ENCODE assay signal across 29 cellular contexts in genomic region chr5:125712397-125712796, GRCh38.
"Had no signal": no experiment of that assay in that cellular context is flagged by ENCODE, and none has a peak within 500 bp of the region (broad histone marks: within the 10 kb centered on the region; RNA-seq: fewer than 3 reads in every experiment).

No MANE protein-coding gene starts in this region.

- H3K36me3 ChIP-seq: ascending aorta, brain microvascular endothelial cell, esophagus muscularis mucosa, gastroesophageal sphincter had no signal

- H3K4me3 Mint-ChIP-seq: activated CD4-positive, alpha-beta memory T cell treated with anti-CD3 and anti-CD28 coated beads for 36 hours; activated CD4-positive, alpha-beta T cell treated with anti-CD3 and anti-CD28 coated beads for 36 hours; activated CD4-positive, alpha-beta T cell treated with anti-CD3 and anti-CD28 coated beads, Interleukin-2, amount 10 ng/mL, durations not matched to agents 24 days and 14 days; activated CD8-positive, alpha-beta memory T cell treated with anti-CD3 and anti-CD28 coated beads, Interleukin-2, amount 10 ng/mL, durations not matched to agents 7 days and 5 days; activated CD8-positive, alpha-beta T cell treated with anti-CD3 and anti-CD28 coated beads, Interleukin-2, amount 10 ng/mL, durations not matched to agents 7 days and 5 days; activated naive CD4-positive, alpha-beta T cell treated with anti-CD3 and anti-CD28 coated beads, Interleukin-2, amount 10 ng/mL, durations not matched to agents 7 days and 5 days; activated naive CD8-positive, alpha-beta T cell treated with anti-CD3 and anti-CD28 coated beads, Interleukin-2, amount 10 ng/mL, durations not matched to agents 7 days and 5 days; activated T-cell treated with anti-CD3 and anti-CD28 coated beads, Interleukin-2, amount 50 U/mL, for 72 hours; central memory CD8-positive, alpha-beta T cell; dendritic cell treated with granulocyte-macrophage colony-stimulating factor and Interleukin-4, amounts not matched to agents 40 ng/mL and 50 ng/mL, for 4 days; endodermal cell had no signal

- H3K27ac ChIP-seq: ascending aorta, brain microvascular endothelial cell, coronary artery, dorsolateral prefrontal cortex, esophagus muscularis mucosa, foreskin keratinocyte, gastroesophageal sphincter had no signal

- H3K27me3 ChIP-seq: ascending aorta, brain microvascular endothelial cell, dorsolateral prefrontal cortex, esophagus muscularis mucosa, foreskin keratinocyte, gastroesophageal sphincter had no signal

- H3K9me3 ChIP-seq: ascending aorta, esophagus muscularis mucosa, gastroesophageal sphincter had no signal

- H3K9me3 Mint-ChIP-seq: activated CD4-positive, alpha-beta T cell treated with anti-CD3 and anti-CD28 coated beads, Interleukin-2, amount 10 ng/mL, durations not matched to agents 24 days and 14 days; activated naive CD4-positive, alpha-beta T cell treated with anti-CD3 and anti-CD28 coated beads, Interleukin-2, amount 10 ng/mL, durations not matched to agents 7 days and 5 days; endodermal cell had no signal

- H3K4me1 ChIP-seq: ascending aorta, esophagus muscularis mucosa, foreskin keratinocyte, gastroesophageal sphincter had no signal

- H3K4me3 ChIP-seq: ascending aorta, coronary artery, esophagus muscularis mucosa, gastroesophageal sphincter had no signal

- DNase-seq: activated CD4-positive, alpha-beta memory T cell treated with anti-CD3 and anti-CD28 coated beads for 36 hours; activated CD4-positive, alpha-beta T cell treated with anti-CD3 and anti-CD28 coated beads for 36 hours; activated CD4-positive, alpha-beta T cell treated with anti-CD3 and anti-CD28 coated beads, Interleukin-2, amount 10 ng/mL, durations not matched to agents 24 days and 14 days; activated CD4-positive, CD25-positive, alpha-beta regulatory T cell; activated CD4-positive, CD25-positive, alpha-beta regulatory T cell treated with anti-CD3 and anti-CD28 coated beads, Interleukin-2, amount 50 U/mL, for 72 hours; activated CD8-positive, alpha-beta memory T cell treated with anti-CD3 and anti-CD28 coated beads, Interleukin-2, amount 10 ng/mL, durations not matched to agents 7 days and 5 days; activated CD8-positive, alpha-beta memory T cell treated with anti-CD3 and anti-CD28 coated beads, Interleukin-2, amount 50 U/mL, for 4 hours; activated CD8-positive, alpha-beta T cell treated with anti-CD3 and anti-CD28 coated beads, Interleukin-2, amount 10 ng/mL, durations not matched to agents 7 days and 5 days; activated gamma-delta T cell; activated naive CD4-positive, alpha-beta T cell; activated naive CD4-positive, alpha-beta T cell treated with anti-CD3 and anti-CD28 coated beads, Interleukin-2, amount 10 ng/mL, durations not matched to agents 7 days and 5 days; activated naive CD8-positive, alpha-beta T cell treated with anti-CD3 and anti-CD28 coated beads, Interleukin-2, amount 10 ng/mL, durations not matched to agents 7 days and 5 days; activated T-cell treated with anti-CD3 and anti-CD28 coated beads, Interleukin-2, amount 50 U/mL, for 1 hour; activated T-cell treated with anti-CD3 and anti-CD28 coated beads, Interleukin-2, amount 50 U/mL, for 72 hours; brain microvascular endothelial cell; dorsolateral prefrontal cortex; effector memory CD4-positive, alpha-beta T cell; endodermal cell; erythroblast; foreskin keratinocyte; T-helper 2 cell had no signal

- H3K27me3 Mint-ChIP-seq: activated CD4-positive, alpha-beta memory T cell treated with anti-CD3 and anti-CD28 coated beads for 36 hours; activated CD4-positive, alpha-beta T cell treated with anti-CD3 and anti-CD28 coated beads for 36 hours; activated CD4-positive, alpha-beta T cell treated with anti-CD3 and anti-CD28 coated beads, Interleukin-2, amount 10 ng/mL, durations not matched to agents 24 days and 14 days; activated CD8-positive, alpha-beta memory T cell treated with anti-CD3 and anti-CD28 coated beads, Interleukin-2, amount 10 ng/mL, durations not matched to agents 7 days and 5 days; activated naive CD4-positive, alpha-beta T cell treated with anti-CD3 and anti-CD28 coated beads, Interleukin-2, amount 10 ng/mL, durations not matched to agents 7 days and 5 days; activated naive CD8-positive, alpha-beta T cell treated with anti-CD3 and anti-CD28 coated beads, Interleukin-2, amount 10 ng/mL, durations not matched to agents 7 days and 5 days; central memory CD8-positive, alpha-beta T cell; dendritic cell treated with granulocyte-macrophage colony-stimulating factor and Interleukin-4, amounts not matched to agents 40 ng/mL and 50 ng/mL, for 4 days had no signal

- H3K4me1 Mint-ChIP-seq: activated CD4-positive, alpha-beta T cell treated with anti-CD3 and anti-CD28 coated beads for 36 hours; activated CD4-positive, alpha-beta T cell treated with anti-CD3 and anti-CD28 coated beads, Interleukin-2, amount 10 ng/mL, durations not matched to agents 24 days and 14 days; activated CD8-positive, alpha-beta memory T cell treated with anti-CD3 and anti-CD28 coated beads, Interleukin-2, amount 10 ng/mL, durations not matched to agents 7 days and 5 days; activated naive CD4-positive, alpha-beta T cell treated with anti-CD3 and anti-CD28 coated beads, Interleukin-2, amount 10 ng/mL, durations not matched to agents 7 days and 5 days; activated naive CD8-positive, alpha-beta T cell treated with anti-CD3 and anti-CD28 coated beads, Interleukin-2, amount 10 ng/mL, durations not matched to agents 7 days and 5 days; central memory CD8-positive, alpha-beta T cell had no signal

- H3K36me3 Mint-ChIP-seq: activated CD4-positive, alpha-beta memory T cell treated with anti-CD3 and anti-CD28 coated beads for 36 hours; activated CD8-positive, alpha-beta memory T cell treated with anti-CD3 and anti-CD28 coated beads, Interleukin-2, amount 10 ng/mL, durations not matched to agents 7 days and 5 days; activated naive CD4-positive, alpha-beta T cell treated with anti-CD3 and anti-CD28 coated beads, Interleukin-2, amount 10 ng/mL, durations not matched to agents 7 days and 5 days; activated naive CD4-positive, alpha-beta T cell treated with anti-CD3 and anti-CD28 coated beads, Interleukin-2, amount 50 U/mL, for 72 hours; activated naive CD8-positive, alpha-beta T cell treated with anti-CD3 and anti-CD28 coated beads, Interleukin-2, amount 10 ng/mL, durations not matched to agents 7 days and 5 days had no signal

- FAIRE-seq: bronchial epithelial cell had no signal

- H3K27ac Mint-ChIP-seq: activated CD4-positive, alpha-beta memory T cell treated with anti-CD3 and anti-CD28 coated beads for 36 hours; activated CD4-positive, alpha-beta T cell treated with anti-CD3 and anti-CD28 coated beads for 36 hours; activated CD4-positive, alpha-beta T cell treated with anti-CD3 and anti-CD28 coated beads, Interleukin-2, amount 10 ng/mL, durations not matched to agents 24 days and 14 days; activated CD8-positive, alpha-beta memory T cell treated with anti-CD3 and anti-CD28 coated beads, Interleukin-2, amount 10 ng/mL, durations not matched to agents 7 days and 5 days; activated CD8-positive, alpha-beta T cell treated with anti-CD3 and anti-CD28 coated beads, Interleukin-2, amount 10 ng/mL, durations not matched to agents 7 days and 5 days; activated naive CD4-positive, alpha-beta T cell treated with anti-CD3 and anti-CD28 coated beads, Interleukin-2, amount 10 ng/mL, durations not matched to agents 7 days and 5 days; activated naive CD4-positive, alpha-beta T cell treated with anti-CD3 and anti-CD28 coated beads, Interleukin-2, amount 50 U/mL, for 72 hours; activated naive CD8-positive, alpha-beta T cell treated with anti-CD3 and anti-CD28 coated beads, Interleukin-2, amount 10 ng/mL, durations not matched to agents 7 days and 5 days; activated T-cell treated with anti-CD3 and anti-CD28 coated beads, Interleukin-2, amount 50 U/mL, for 72 hours; dendritic cell treated with granulocyte-macrophage colony-stimulating factor and Interleukin-4, amounts not matched to agents 40 ng/mL and 50 ng/mL, for 4 days; endodermal cell had no signal

- ATAC-seq: activated CD4-positive, alpha-beta T cell treated with anti-CD3 and anti-CD28 coated beads for 36 hours; activated CD8-positive, alpha-beta memory T cell treated with anti-CD3 and anti-CD28 coated beads, Interleukin-2, amount 10 ng/mL, durations not matched to agents 7 days and 5 days; activated CD8-positive, alpha-beta T cell treated with anti-CD3 and anti-CD28 coated beads, Interleukin-2, amount 10 ng/mL, durations not matched to agents 7 days and 5 days; activated naive CD4-positive, alpha-beta T cell treated with anti-CD3 and anti-CD28 coated beads, Interleukin-2, amount 50 U/mL, for 72 hours; activated T-cell treated with anti-CD3 and anti-CD28 coated beads, Interleukin-2, amount 50 U/mL, for 72 hours; foreskin keratinocyte; gastroesophageal sphincter had no signal
